In the genomic region with DNA sequence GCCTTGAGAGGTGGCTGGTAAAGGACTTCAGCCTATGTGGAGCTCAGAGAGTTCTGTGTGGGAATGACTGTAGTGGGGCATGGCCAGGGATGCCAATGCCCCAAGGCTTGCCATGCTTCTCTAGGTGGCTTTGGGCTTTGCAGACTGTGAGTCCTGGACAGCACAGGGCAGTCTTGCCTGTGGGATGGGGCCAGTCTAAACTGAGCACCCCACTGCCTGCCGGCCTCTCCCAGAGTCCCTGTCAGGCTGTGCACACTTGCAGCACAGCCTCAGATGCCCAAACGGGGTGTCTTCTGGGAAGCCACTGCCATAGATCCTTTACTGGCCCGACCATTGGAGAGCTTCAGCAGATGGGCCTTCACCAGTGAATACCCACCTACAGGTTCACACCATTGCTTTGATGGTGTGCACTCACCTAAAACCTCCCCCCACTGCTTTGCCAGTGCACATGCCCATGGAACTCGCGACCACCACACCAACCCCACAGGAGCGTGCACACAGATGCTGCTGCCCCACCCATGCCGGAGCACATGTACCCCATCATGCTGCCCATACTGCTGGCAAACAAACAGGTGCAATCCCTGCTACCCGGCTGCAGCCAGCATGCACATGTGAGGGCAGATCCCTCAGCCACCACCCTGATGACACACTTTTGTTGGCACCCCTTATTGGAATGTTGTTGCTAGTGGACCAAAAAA, we compare ENCODE assay signal across 9 cellular contexts.
"Had no signal": no experiment of that assay in that cellular context is flagged by ENCODE, and none has a peak within 500 bp of the region (broad histone marks: within the 10 kb centered on the region; RNA-seq: fewer than 3 reads in every experiment).

No MANE protein-coding gene starts in this region.

- H3K4me3 Mint-ChIP-seq: HFFc6, IgD-negative memory B cell had no signal

- H3K4me1 Mint-ChIP-seq: IgD-negative memory B cell had no signal

- DNase-seq: GM23248, GOT3, H7, HFFc6, KBM-7 had no signal

- ATAC-seq: HCT116 had no signal

- H3K27ac ChIP-seq: GM23248 had no signal

- H3K36me3 Mint-ChIP-seq: IgD-negative memory B cell had no signal

- H3K4me3 ChIP-seq: GM23248, HAP-1 had no signal

- H3K27me3 Mint-ChIP-seq: IgD-negative memory B cell had no signal

- H2AFZ ChIP-seq: GM23248 had no signal

- H3K9me3 ChIP-seq: HAP-1 had no signal

- H3K36me3 ChIP-seq: HAP-1 had no signal

- H3K27ac Mint-ChIP-seq: HFFc6, IgD-negative memory B cell had no signal

- H3K4me1 ChIP-seq: HAP-1 had no signal

- H3K9ac ChIP-seq: GM23248 had no signal

- FAIRE-seq: HTR-8/SVneo had no signal
